Comparison of ENCODE assay signal across 11 cellular contexts in genomic region chr7:45112648-45113047, GRCh38. TPM values are rescaled to one million over a fixed set of nuclear protein-coding genes. Genes with fewer than 3 reads are reported as not detected.
A peak's percentile ranks its signal among the peaks of the same experiment; 100 is the strongest.
DNase-seq lines count a peak whose midpoint lies in the region; ATAC-seq, FAIRE-seq and TF ChIP-seq lines count a peak whose summit lies in the region.
"Had no signal": no experiment of that assay in that cellular context is flagged by ENCODE, and none has a peak within 500 bp of the region (broad histone marks: within the 10 kb centered on the region; RNA-seq: fewer than 3 reads in every experiment).

No MANE protein-coding gene starts in this region.

- 4% methylated on average over 1 of the region's 1 CpG for WGBS in K562 (ENCODE audit: insufficient coverage, low coverage, missing lambda C conversion rate)

- TF ChIP-seq EP300 in K562 (IDR thresholded peaks at IDR 0.05; ENCODE audit: low read length): no peak

- no peaks in the 10 kb centered on the region for H3K9me1 ChIP-seq in K562 (ENCODE audit: control insufficient read depth, insufficient read depth, low read length)

- DNase-seq in CD4-positive, alpha-beta T cell: no peak
- DNase-seq in Karpas-422 (no peak), K562 (ENCODE audit: extremely low read depth in 1 of 4, low spot score in 3 of 4) (no peak), GM19240 (ENCODE audit: insufficient read length, low spot score) (no peak), SHP77 (lab: John Stamatoyannopoulos, UW) (no peak)
- no peak for DNase-seq in naive thymus-derived CD8-positive, alpha-beta T cell
- DNase-seq: NCI-H1436 treated with DMSO at 0.1 percent for 48 hours; stimulated activated CD8-positive, alpha-beta memory T cell treated with anti-CD3 and anti-CD28 coated beads, Interleukin-4, amount 100 ng/mL, for 48 hours had no signal

- no peak overlapping the region for H3K27ac ChIP-seq in CD4-positive, alpha-beta T cell (ENCODE audit: low read depth, low read length)
- no peak overlapping the region for H3K27ac ChIP-seq in Karpas-422 (ENCODE audit: low read length)
- H3K27ac ChIP-seq in K562 (ENCODE audit: extremely low read depth, low read depth, low read length): peak overlapping the region; percentile 99

- H3K27ac Mint-ChIP-seq in CD4-positive, alpha-beta T cell: peak overlapping the region; percentile 96
- peak overlapping the region in 9 of 10 donors; percentile 97 to 100 (median 99) for H3K27ac Mint-ChIP-seq in naive thymus-derived CD8-positive, alpha-beta T cell

- peak overlapping the region; percentile 98 for H3K4me3 Mint-ChIP-seq in CD4-positive, alpha-beta T cell
- H3K4me3 Mint-ChIP-seq in naive thymus-derived CD8-positive, alpha-beta T cell: peak overlapping the region; percentile 78 to 100 (median 96)

- H3K4me2 ChIP-seq in Karpas-422 (ENCODE audit: low read depth, low read length, poor library complexity, severe bottlenecking) (peak overlapping the region; percentile 76), K562 (ENCODE audit: insufficient read depth, low read length) (peak overlapping the region; percentile 98)

- no peak for FAIRE-seq in K562 (lab: Jason Lieb, UNC)

- POLR2A ChIA-PET in CD4-positive, alpha-beta T cell (lab: Charles Lee): interaction anchor here (1.6 to 3.2 kb wide), 6 partner anchors 26 to 623 kb away, joined by 3 to 36 read pairs (median 10); partner anchors contain the start of genes CCM2, DDX56, NUDCD3 and PURB
- POLR2A ChIA-PET in K562 (lab: Yijun Ruan, JAX): interaction anchor here (1.6 to 2.2 kb wide), 6 partner anchors 10 to 264 kb away, joined by 4 to 23 read pairs (median 7); partner anchors contain the start of gene H2AZ2
- POLR2A ChIA-PET in naive thymus-derived CD8-positive, alpha-beta T cell (lab: Charles Lee): interaction anchor here (1.0 to 4.2 kb wide), 7 partner anchors 11 to 506 kb away, joined by 3 to 38 read pairs (median 11); partner anchors contain the start of genes MYO1G, OGDH and PURB

- CTCF ChIA-PET in CD4-positive, alpha-beta T cell (lab: Charles Lee): interaction anchor here (1.2 to 2.9 kb wide), 2 partner anchors 23 to 139 kb away, joined by 5 to 14 read pairs; no protein-coding TSS in a partner anchor
- CTCF ChIA-PET in K562 (lab: Yijun Ruan, JAX; ENCODE audit: low intra/inter-chr PET ratio): no interaction called here

- H3K36me3 ChIP-seq in Karpas-422 (ENCODE audit: insufficient read depth, low read length): peaks cover 18% of the 10 kb centered on the region
- H3K36me3 ChIP-seq in K562 (ENCODE audit: control insufficient read depth, insufficient read depth, low read length): peaks cover 23% of the 10 kb centered on the region

- peaks cover 17% of the 10 kb centered on the region for H4K20me1 ChIP-seq in Karpas-422 (ENCODE audit: insufficient read depth, low read depth, low read length)
- peaks cover 14% of the 10 kb centered on the region for H4K20me1 ChIP-seq in K562 (replicated peaks; ENCODE audit: control insufficient read depth, insufficient read depth, low read length)

- peaks cover 48% of the 10 kb centered on the region for H3K4me1 Mint-ChIP-seq in CD4-positive, alpha-beta T cell (ENCODE audit: low read depth)
- H3K4me1 Mint-ChIP-seq in naive thymus-derived CD8-positive, alpha-beta T cell: peaks cover 18 to 46% (median 41%) of the 10 kb centered on the region in 4 donors

- H3K79me2 ChIP-seq in Karpas-422 (ENCODE audit: low read length) (peaks cover 38% of the 10 kb centered on the region), K562 (ENCODE audit: control insufficient read depth, insufficient read depth, low read length) (peaks cover 46% of the 10 kb centered on the region)

- H3K9me3 ChIP-seq in CD4-positive, alpha-beta T cell (ENCODE audit: control insufficient read depth, low read length): no peaks in the 10 kb centered on the region
- H3K9me3 ChIP-seq in Karpas-422 (ENCODE audit: low read length): no peaks in the 10 kb centered on the region
- no peaks in the 10 kb centered on the region for H3K9me3 ChIP-seq in K562 (replicated peaks; ENCODE audit: control insufficient read depth, insufficient read depth, low read depth, low read length)

- peaks cover 34% of the 10 kb centered on the region for H3K4me1 ChIP-seq in Karpas-422 (ENCODE audit: low read length)
- peaks cover 12 to 24% of the 10 kb centered on the region in 2 experiments; a peak in 4 of 5 replicates for H3K4me1 ChIP-seq in K562 (replicated peaks in 1 of 2; ENCODE audit: control insufficient read depth in 2 of 2, insufficient read depth in 2 of 2, low read length in 2 of 2)

- no peak for TF ChIP-seq POLR2A in K562 (conservative IDR thresholded peaks at IDR 0.05)

- intact Hi-C loops in CD4-positive, alpha-beta T cell (cut with DNase I, micrococcal nuclease): loop anchor here (2.0 to 5.0 kb wide), 6 partner anchors 22 to 910 kb away; partner anchors contain the start of genes H2AZ2 (in 1 of the 2) and YKT6 (in 1 of the 2)
- intact Hi-C loops in K562 (cut with micrococcal nuclease): loop anchor here (5.0 kb wide), 1 partner anchor 125 kb away; no protein-coding TSS in a partner anchor

- no peaks in the 10 kb centered on the region for H3K27me3 ChIP-seq in CD4-positive, alpha-beta T cell (ENCODE audit: control insufficient read depth, insufficient read depth, low read length)
- H3K27me3 ChIP-seq in Karpas-422 (ENCODE audit: low read length) (no peaks in the 10 kb centered on the region), K562 (ENCODE audit: control insufficient read depth in 2 of 2, insufficient read depth in 2 of 2, low read length in 2 of 2) (no peaks in the 10 kb centered on the region)

- no peak for TF ChIP-seq RAD21 in K562 (CRISPR knock-in tag; conservative IDR thresholded peaks at IDR 0.05 in 1 of 2, IDR thresholded peaks at IDR 0.05 in 1 of 2)

- no TSS peak for BruUV-seq in K562 (replicated peaks; lab: Mats Ljungman, UMichigan)

- H3K27me3 Mint-ChIP-seq in CD4-positive, alpha-beta T cell: peaks cover 9% of the 10 kb centered on the region
- H3K27me3 Mint-ChIP-seq in naive thymus-derived CD8-positive, alpha-beta T cell: peaks cover 0 to 8% (median 0%) of the 10 kb centered on the region in 5 donors

- in situ Hi-C loops in K562 (cut with MboI): no loop called here

- no peak for TF ChIP-seq CTCF in CD4-positive, alpha-beta T cell (IDR thresholded peaks at IDR 0.05)
- TF ChIP-seq CTCF in K562 (IDR thresholded peaks at IDR 0.05 in 2 of 3, conservative IDR thresholded peaks at IDR 0.05 in 1 of 3; ENCODE audit: insufficient read depth in 2 of 3, low read depth in 1 of 3, low read length in 3 of 3): no peak

- H3K36me3 Mint-ChIP-seq in CD4-positive, alpha-beta T cell (ENCODE audit: low read depth): peaks cover 38% of the 10 kb centered on the region
- peaks cover 0 to 18% (median 6%) of the 10 kb centered on the region in 3 donors for H3K36me3 Mint-ChIP-seq in naive thymus-derived CD8-positive, alpha-beta T cell

- H2AFZ ChIP-seq in Karpas-422 (ENCODE audit: low read length) (no peak overlapping the region), K562 (ENCODE audit: low read depth, low read length) (0 out of 2 replicates have a peak overlapping the region, but pooled peaks have one; percentile 96)

- H3K9ac ChIP-seq in Karpas-422 (ENCODE audit: low read length) (peak overlapping the region; percentile 94), K562 (ENCODE audit: insufficient read depth in 1 of 2, low read depth in 2 of 2, low read length in 2 of 2) (peak overlapping the region; percentile 99 to 100; a peak in 3 of 4 replicates)

- H3K9me2 ChIP-seq in Karpas-422 (replicated peaks; ENCODE audit: insufficient read depth, low read length): no peaks in the 10 kb centered on the region

- no peaks in the 10 kb centered on the region for H3K9me3 Mint-ChIP-seq in CD4-positive, alpha-beta T cell
- peaks cover 0 to 1% (median 0%) of the 10 kb centered on the region in 9 donors for H3K9me3 Mint-ChIP-seq in naive thymus-derived CD8-positive, alpha-beta T cell

- H3K4me3 ChIP-seq in Karpas-422 (ENCODE audit: low read length) (peak overlapping the region; percentile 88), K562 (peak overlapping the region; percentile 95)

- no peak for ATAC-seq in CD4-positive, alpha-beta T cell (ENCODE audit: poor library complexity)
- ATAC-seq in K562 (no peak), HG03097 (IDR thresholded peaks at IDR 0.05; ENCODE audit: low FRiP score, unreplicated experiment) (no peak), HG03520 (IDR thresholded peaks at IDR 0.05; ENCODE audit: unreplicated experiment) (no peak)
- ATAC-seq in naive thymus-derived CD8-positive, alpha-beta T cell: no peak

RNA-seq across cellular contexts. Expression of gene TBRG4, which starts 1.2 kb away (rescaled TPM):
- 100 to 1,000 TPM; 104 to 105 TPM for total RNA-seq in CD4-positive, alpha-beta T cell
- 81.5 and 108 TPM in 2 replicates for total RNA-seq in Karpas-422 (2014; rRNA removed; shearing (Covaris generic); ENCODE audit: low replicate concordance)
- total RNA-seq in K562 (2011; cell fraction: chromatin; rRNA removed; ENCODE audit: low replicate concordance): 345 and 988 TPM in 2 replicates
- total RNA-seq in K562 (2011; cell fraction: nucleolus; rRNA removed): 627 and 629 TPM in 2 replicates
- total RNA-seq in K562 (2011; cell fraction: nucleoplasm; rRNA removed): 447 and 454 TPM in 2 replicates
- 248 and 298 TPM in 2 replicates for total RNA-seq in K562 (2014; rRNA removed)
- 111 and 141 TPM in 2 replicates for total RNA-seq in K562 (2014; rRNA removed; fragmentation: Illumina TruSeq; extraction: Trizol)
- 140 and 152 TPM in 2 replicates for total RNA-seq in K562 (2015; rRNA removed; fragmentation: Illumina TruSeq; extraction: Trizol)
- 258 and 287 TPM in 2 replicates for total RNA-seq in K562 (2021)
- polyA plus RNA-seq in K562 (2011; rRNA removed): 278 and 317 TPM in 2 replicates
- polyA plus RNA-seq in K562 (2011; cell fraction: cytosol; rRNA removed): 213 and 315 TPM in 2 replicates
- 714 and 782 TPM in 2 replicates for polyA plus RNA-seq in K562 (2011; cell fraction: nucleus; rRNA removed)
- polyA plus RNA-seq in K562 (2012): 183 and 269 TPM in 2 replicates
- 295 and 322 TPM in 2 replicates for polyA plus RNA-seq in K562 (2014; fragmentation: Illumina TruSeq; extraction: Trizol)
- polyA plus RNA-seq in K562 (2014; fragmentation: Nextera tagmentation; extraction: Ambion mirVana): 10 to 100 TPM; 11.2 to 34.9 TPM
- 216 and 223 TPM in 2 replicates for polyA plus RNA-seq in K562 (2014; rRNA removed)
- polyA minus RNA-seq in K562 (2011; rRNA and poly(A)+ RNA removed): 276 and 311 TPM in 2 replicates
- 198 and 207 TPM in 2 replicates for polyA minus RNA-seq in K562 (2011; cell fraction: cytosol; rRNA and poly(A)+ RNA removed)
- polyA minus RNA-seq in K562 (2011; cell fraction: nucleus; rRNA and poly(A)+ RNA removed): 413 and 539 TPM in 2 replicates
- 100 to 1,000 TPM; 154 to 167 TPM for total RNA-seq in naive thymus-derived CD8-positive, alpha-beta T cell
- 10 to 100 TPM; 51.3 to 95.7 (median 69.0) TPM for polyA plus RNA-seq in naive thymus-derived CD8-positive, alpha-beta T cell

RNA-seq across cellular contexts. Expression of gene NACAD, which starts 23.9 kb away (rescaled TPM):
- total RNA-seq in CD4-positive, alpha-beta T cell: under 1 TPM; 0.08 to 0.14 TPM
- 0.04 TPM in 1 of 2 replicates, not detected in the other for total RNA-seq in Karpas-422 (2014; rRNA removed; shearing (Covaris generic); ENCODE audit: low replicate concordance)
- total RNA-seq in K562 (2011; cell fraction: chromatin; rRNA removed; ENCODE audit: low replicate concordance): 0.11 and 0.79 TPM in 2 replicates
- total RNA-seq in K562 (2011; cell fraction: nucleolus; rRNA removed): under 0.01 TPM in 1 of 2 replicates, not detected in the other
- 0.08 TPM in 1 of 2 replicates, not detected in the other for total RNA-seq in K562 (2011; cell fraction: nucleoplasm; rRNA removed)
- total RNA-seq in K562 (2014; rRNA removed): under 0.01 TPM in 1 of 2 replicates, not detected in the other
- total RNA-seq in K562 (2014; rRNA removed; fragmentation: Illumina TruSeq; extraction: Trizol): not detected in 2 replicates
- not detected in 2 replicates for total RNA-seq in K562 (2015; rRNA removed; fragmentation: Illumina TruSeq; extraction: Trizol)
- total RNA-seq in K562 (2021): 0.02 and 0.04 TPM in 2 replicates
- 0.01 and 0.03 TPM in 2 replicates for polyA plus RNA-seq in K562 (2011; rRNA removed)
- polyA plus RNA-seq in K562 (2011; cell fraction: cytosol; rRNA removed): 0.01 and 0.03 TPM in 2 replicates
- 0.06 and 0.16 TPM in 2 replicates for polyA plus RNA-seq in K562 (2011; cell fraction: nucleus; rRNA removed)
- 0.03 and 0.04 TPM in 2 replicates for polyA plus RNA-seq in K562 (2012)
- polyA plus RNA-seq in K562 (2014; fragmentation: Illumina TruSeq; extraction: Trizol): 0.01 and 0.03 TPM in 2 replicates
- polyA plus RNA-seq in K562 (2014; fragmentation: Nextera tagmentation; extraction: Ambion mirVana): not detected
- polyA plus RNA-seq in K562 (2014; rRNA removed): 0.04 TPM in 1 of 2 replicates, not detected in the other
- not detected in 2 replicates for polyA minus RNA-seq in K562 (2011; rRNA and poly(A)+ RNA removed)
- polyA minus RNA-seq in K562 (2011; cell fraction: cytosol; rRNA and poly(A)+ RNA removed): not detected in 2 replicates
- polyA minus RNA-seq in K562 (2011; cell fraction: nucleus; rRNA and poly(A)+ RNA removed): 0.11 and 0.13 TPM in 2 replicates
- under 1 TPM; 0.13 to 0.16 TPM for total RNA-seq in naive thymus-derived CD8-positive, alpha-beta T cell
- polyA plus RNA-seq in naive thymus-derived CD8-positive, alpha-beta T cell: under 1 TPM; 0.06 to 0.15 (median 0.15) TPM

RNA-seq across cellular contexts. Expression of gene RAMP3, which starts 44.9 kb away (rescaled TPM):
- not detected for total RNA-seq in CD4-positive, alpha-beta T cell
- not detected in 2 replicates for total RNA-seq in Karpas-422 (2014; rRNA removed; shearing (Covaris generic); ENCODE audit: low replicate concordance)
- total RNA-seq in K562 (2011; cell fraction: chromatin; rRNA removed; ENCODE audit: low replicate concordance): not detected in 2 replicates
- not detected in 2 replicates for total RNA-seq in K562 (2011; cell fraction: nucleolus; rRNA removed)
- total RNA-seq in K562 (2011; cell fraction: nucleoplasm; rRNA removed): not detected in 2 replicates
- total RNA-seq in K562 (2014; rRNA removed) (not detected in 2 replicates), K562 (2014; rRNA removed; fragmentation: Illumina TruSeq; extraction: Trizol) (not detected in 2 replicates), K562 (2015; rRNA removed; fragmentation: Illumina TruSeq; extraction: Trizol) (not detected in 2 replicates), K562 (2021) (not detected in 2 replicates)
- polyA plus RNA-seq in K562 (2011; rRNA removed) (not detected in 2 replicates), K562 (2014; fragmentation: Illumina TruSeq; extraction: Trizol) (not detected in 2 replicates), K562 (2014; fragmentation: Nextera tagmentation; extraction: Ambion mirVana) (not detected), K562 (2014; rRNA removed) (not detected in 2 replicates)
- not detected in 2 replicates for polyA plus RNA-seq in K562 (2011; cell fraction: cytosol; rRNA removed)
- polyA plus RNA-seq in K562 (2011; cell fraction: nucleus; rRNA removed): not detected in 2 replicates
- not detected in 2 replicates for polyA plus RNA-seq in K562 (2012)
- not detected in 2 replicates for polyA minus RNA-seq in K562 (2011; rRNA and poly(A)+ RNA removed)
- polyA minus RNA-seq in K562 (2011; cell fraction: cytosol; rRNA and poly(A)+ RNA removed): not detected in 2 replicates
- not detected in 2 replicates for polyA minus RNA-seq in K562 (2011; cell fraction: nucleus; rRNA and poly(A)+ RNA removed)
- not detected for total RNA-seq in naive thymus-derived CD8-positive, alpha-beta T cell
- not detected for polyA plus RNA-seq in naive thymus-derived CD8-positive, alpha-beta T cell
- total RNA-seq: myocyte had no signal
